Comparison of ENCODE assay signal across 29 cellular contexts in genomic region chr2:172275239-172275638, GRCh38.
"Had no signal": no experiment of that assay in that cellular context is flagged by ENCODE, and none has a peak within 500 bp of the region (broad histone marks: within the 10 kb centered on the region; RNA-seq: fewer than 3 reads in every experiment).

No MANE protein-coding gene starts in this region.

- ATAC-seq: activated CD8-positive, alpha-beta memory T cell treated with anti-CD3 and anti-CD28 coated beads, Interleukin-2, amount 10 ng/mL, durations not matched to agents 7 days and 5 days; activated naive CD4-positive, alpha-beta T cell treated with anti-CD3 and anti-CD28 coated beads, Interleukin-2, amount 50 U/mL, for 72 hours; activated T-cell treated with anti-CD3 and anti-CD28 coated beads, Interleukin-2, amount 50 U/mL, for 4 hours; body of pancreas; T-helper 17 cell had no signal

- H3K4me1 ChIP-seq: ascending aorta had no signal

- H3K4me3 ChIP-seq: ascending aorta, body of pancreas, SJSA1 had no signal

- DNase-seq: activated B cell treated with CpG ODN at 0.5 μM for 24 hours; activated CD4-positive, alpha-beta T cell treated with anti-CD3 and anti-CD28 coated beads for 1 hour; activated CD4-positive, alpha-beta T cell treated with anti-CD3 and anti-CD28 coated beads, Interleukin-2, amount 10 ng/mL, durations not matched to agents 24 days and 14 days; activated CD4-positive, alpha-beta T cell treated with anti-CD3 and anti-CD28 coated beads, Interleukin-2, amount 50 U/mL, for 48 hours; activated CD8-positive, alpha-beta memory T cell treated with anti-CD3 and anti-CD28 coated beads, Interleukin-2, amount 10 ng/mL, durations not matched to agents 7 days and 5 days; activated effector memory CD4-positive, alpha-beta T cell treated with anti-CD3 and anti-CD28 coated beads, Interleukin-2, amount 50 U/mL, for 16 hours; activated naive CD4-positive, alpha-beta T cell treated with Interleukin-2 at 50 U/mL for 16 hours; activated naive CD8-positive, alpha-beta T cell treated with anti-CD3 and anti-CD28 coated beads, Interleukin-2, amount 50 U/mL, for 24 hours; activated T-cell treated with anti-CD3 and anti-CD28 coated beads, Interleukin-2, amount 50 U/mL, for 4 hours; amniotic stem cell; central memory CD4-positive, alpha-beta T cell; KBM-7; MM.1S; NCI-H1105 treated with DMSO at 0.1 percent for 48 hours; NCI-H1436 treated with DMSO at 0.1 percent for 48 hours; NCI-H187; NCI-H2081; NCI-H2171; NCI-H345; NCI-H510A; NCI-H526 treated with DMSO at 0.1 percent for 48 hours; NCI-H82; SHP77; T-helper 17 cell; T-helper 9 cell had no signal

- H3K36me3 ChIP-seq: ascending aorta, SJSA1 had no signal

- H3K9me3 ChIP-seq: ascending aorta, body of pancreas, SJSA1 had no signal

- H3K27me3 ChIP-seq: ascending aorta, body of pancreas, SJSA1 had no signal

- H3K27ac ChIP-seq: ascending aorta, body of pancreas, SJSA1 had no signal
